In genomic region chr14:74673768-74674167, GRCh38 we compare ENCODE assay signal across 26 cellular contexts. TPM values are rescaled to one million over a fixed set of nuclear protein-coding genes. Genes with fewer than 3 reads are reported as not detected.
DNase-seq lines count a peak whose midpoint lies in the region; ATAC-seq and TF ChIP-seq lines count a peak whose summit lies in the region.
"Had no signal": no experiment of that assay in that cellular context is flagged by ENCODE, and none has a peak within 500 bp of the region (broad histone marks: within the 10 kb centered on the region; RNA-seq: fewer than 3 reads in every experiment).

No MANE protein-coding gene starts in this region.

- H3K27ac Mint-ChIP-seq in chondrocyte (ENCODE audit: unreplicated experiment), result peak overlapping the region; percentile 63
- no peak overlapping the region for H3K27ac Mint-ChIP-seq in activated CD4-positive, alpha-beta memory T cell treated with anti-CD3 and anti-CD28 coated beads, Interleukin-2, amount 10 ng/mL, durations not matched to agents 7 days and 5 days
- H3K27ac Mint-ChIP-seq in activated CD4-positive, alpha-beta T cell treated with anti-CD3 and anti-CD28 coated beads for 36 hours, result no peak overlapping the region

- H3K9ac ChIP-seq in SK-N-SH, result no peak overlapping the region
- H3K9ac ChIP-seq: BLaER1 had no signal

- H3K27me3 Mint-ChIP-seq in chondrocyte (ENCODE audit: low read depth), result no peaks in the 10 kb centered on the region
- no peaks in the 10 kb centered on the region for H3K27me3 Mint-ChIP-seq in activated CD4-positive, alpha-beta memory T cell treated with anti-CD3 and anti-CD28 coated beads, Interleukin-2, amount 10 ng/mL, durations not matched to agents 7 days and 5 days
- H3K27me3 Mint-ChIP-seq in activated CD4-positive, alpha-beta T cell treated with anti-CD3 and anti-CD28 coated beads for 36 hours, result no peaks in the 10 kb centered on the region
- H3K27me3 Mint-ChIP-seq: CD4-positive, alpha-beta memory T cell; CD4-positive, CD25-positive, alpha-beta regulatory T cell; CD8-positive, alpha-beta memory T cell had no signal

- peaks cover 45% of the 10 kb centered on the region for H3F3A ChIP-seq in SK-N-SH (replicated peaks; ENCODE audit: insufficient read depth)

- H3K36me3 ChIP-seq in SK-N-SH (replicated peaks in 1 of 2; ENCODE audit: control insufficient read depth in 1 of 2, insufficient read depth in 2 of 2, low read length in 1 of 2), result peaks cover 61 to 76% of the 10 kb centered on the region in 2 experiments
- H3K36me3 ChIP-seq in tibial artery, result peaks cover 27 to 61% (median 55%) of the 10 kb centered on the region in 3 donors
- H3K36me3 ChIP-seq in brain microvascular endothelial cell (replicated peaks), result peaks cover 54% of the 10 kb centered on the region

- in situ Hi-C loops in brain microvascular endothelial cell (cut with HindIII; ENCODE audit: low pct_ligation_motif_present, low sequenced_read_pairs), result no loop called here

- no peaks in the 10 kb centered on the region for H3K9me3 ChIP-seq in SK-N-SH
- H3K9me3 ChIP-seq in tibial artery, result no peaks in the 10 kb centered on the region
- H3K9me3 ChIP-seq: BE2C, BLaER1 had no signal

- peak; percentile 26 for ATAC-seq in SK-N-SH treated with all-trans-retinoic acid at 6 μM for 48 hours
- no peak for ATAC-seq in activated CD4-positive, alpha-beta T cell treated with anti-CD3 and anti-CD28 coated beads for 36 hours
- ATAC-seq: GM12878 had no signal

- no peaks in the 10 kb centered on the region for H3K27me3 ChIP-seq in SK-N-SH (ENCODE audit: insufficient read depth)
- no peaks in the 10 kb centered on the region for H3K27me3 ChIP-seq in tibial artery
- H3K27me3 ChIP-seq in brain microvascular endothelial cell (replicated peaks), result no peaks in the 10 kb centered on the region
- H3K27me3 ChIP-seq: BE2C, BLaER1 had no signal

- H3K4me1 Mint-ChIP-seq in chondrocyte (ENCODE audit: low read depth), result peaks cover 26% of the 10 kb centered on the region
- no peaks in the 10 kb centered on the region for H3K4me1 Mint-ChIP-seq in activated CD4-positive, alpha-beta memory T cell treated with anti-CD3 and anti-CD28 coated beads, Interleukin-2, amount 10 ng/mL, durations not matched to agents 7 days and 5 days
- H3K4me1 Mint-ChIP-seq in activated CD4-positive, alpha-beta T cell treated with anti-CD3 and anti-CD28 coated beads for 36 hours, result no peaks in the 10 kb centered on the region
- H3K4me1 Mint-ChIP-seq: CD14-positive monocyte had no signal

- no peaks in the 10 kb centered on the region for H3K9me2 ChIP-seq in SK-N-SH

- WGBS in SK-N-SH (ENCODE audit: low lambda C conversion rate), result 76% methylated on average over 4 of the region's 4 CpGs

- POLR2A ChIA-PET in SK-N-SH (lab: Yijun Ruan, JAX), result no interaction called here
- POLR2A ChIA-PET in activated CD4-positive, alpha-beta memory T cell treated with anti-CD3 and anti-CD28 coated beads, Interleukin-2, amount 10 ng/mL, durations not matched to agents 7 days and 5 days (lab: Charles Lee), result no interaction called here
- POLR2A ChIA-PET in activated CD4-positive, alpha-beta T cell treated with anti-CD3 and anti-CD28 coated beads for 36 hours (lab: Charles Lee), result no interaction called here

- H3K4me3 Mint-ChIP-seq in chondrocyte (ENCODE audit: unreplicated experiment), result no peak overlapping the region
- H3K4me3 Mint-ChIP-seq in activated CD4-positive, alpha-beta memory T cell treated with anti-CD3 and anti-CD28 coated beads, Interleukin-2, amount 10 ng/mL, durations not matched to agents 7 days and 5 days, result no peak overlapping the region
- no peak overlapping the region for H3K4me3 Mint-ChIP-seq in activated CD4-positive, alpha-beta T cell treated with anti-CD3 and anti-CD28 coated beads for 36 hours
- H3K4me3 Mint-ChIP-seq: CD14-positive monocyte; CD4-positive, alpha-beta memory T cell; CD4-positive, CD25-positive, alpha-beta regulatory T cell; CD8-positive, alpha-beta memory T cell had no signal

- peaks cover 35% of the 10 kb centered on the region for H3K36me3 Mint-ChIP-seq in chondrocyte (ENCODE audit: low read depth)
- H3K36me3 Mint-ChIP-seq in activated CD4-positive, alpha-beta memory T cell treated with anti-CD3 and anti-CD28 coated beads, Interleukin-2, amount 10 ng/mL, durations not matched to agents 7 days and 5 days (ENCODE audit: low read depth), result peaks cover 47% of the 10 kb centered on the region
- peaks cover 41% of the 10 kb centered on the region for H3K36me3 Mint-ChIP-seq in activated CD4-positive, alpha-beta T cell treated with anti-CD3 and anti-CD28 coated beads for 36 hours (ENCODE audit: low read depth)

- no peak; a peak in 1 of 4 replicates for TF ChIP-seq EP300 in SK-N-SH (IDR thresholded peaks at IDR 0.05; ENCODE audit: borderline replicate concordance in 1 of 2, low read depth in 1 of 2, low read length in 1 of 2)

- H4K20me1 ChIP-seq in SK-N-SH (ENCODE audit: insufficient read depth), result no peaks in the 10 kb centered on the region
- H4K20me1 ChIP-seq: BLaER1 had no signal

- peak overlapping the region; percentile 45 to 90; a peak in 3 of 4 replicates for H3K27ac ChIP-seq in SK-N-SH (ENCODE audit: low read depth in 2 of 2, low read length in 1 of 2)
- H3K27ac ChIP-seq in tibial artery, result peak overlapping the region; percentile 17 to 73
- no peak overlapping the region for H3K27ac ChIP-seq in brain microvascular endothelial cell
- H3K27ac ChIP-seq: BLaER1 had no signal

- intact Hi-C loops in tibial artery (cut with DNase I; ENCODE audit: low total_unique reads), result no loop called here
- intact Hi-C loops in activated CD4-positive, alpha-beta T cell treated with anti-CD3 and anti-CD28 coated beads for 36 hours (cut with DNase I, micrococcal nuclease), result no loop called here

- no peak overlapping the region for H2AFZ ChIP-seq in SK-N-SH (ENCODE audit: low read depth)

- H3K4me1 ChIP-seq in SK-N-SH (ENCODE audit: control insufficient read depth in 1 of 2, insufficient read depth in 2 of 2, low read depth in 1 of 2, low read length in 1 of 2) (peaks cover 0 to 14% of the 10 kb centered on the region in 2 experiments; a peak in 1 of 4 replicates), tibial artery (peaks cover 0 to 28% (median 5%) of the 10 kb centered on the region in 4 donors)
- H3K4me1 ChIP-seq: BE2C, BLaER1 had no signal

- CTCF ChIA-PET in SK-N-SH (lab: Yijun Ruan, JAX), result no interaction called here
- CTCF ChIA-PET in activated CD4-positive, alpha-beta memory T cell treated with anti-CD3 and anti-CD28 coated beads, Interleukin-2, amount 10 ng/mL, durations not matched to agents 7 days and 5 days (lab: Charles Lee), result no interaction called here
- CTCF ChIA-PET in activated CD4-positive, alpha-beta T cell treated with anti-CD3 and anti-CD28 coated beads for 36 hours (lab: Charles Lee), result no interaction called here

- no peak overlapping the region for H3K4me2 ChIP-seq in SK-N-SH
- H3K4me2 ChIP-seq: BLaER1 had no signal

- H3K79me2 ChIP-seq in SK-N-SH (ENCODE audit: insufficient read depth), result peaks cover 8% of the 10 kb centered on the region; the same call in 1 of the 2 replicates

- H3K9me3 Mint-ChIP-seq in chondrocyte (ENCODE audit: low read depth), result no peaks in the 10 kb centered on the region
- no peaks in the 10 kb centered on the region for H3K9me3 Mint-ChIP-seq in activated CD4-positive, alpha-beta memory T cell treated with anti-CD3 and anti-CD28 coated beads, Interleukin-2, amount 10 ng/mL, durations not matched to agents 7 days and 5 days
- no peaks in the 10 kb centered on the region for H3K9me3 Mint-ChIP-seq in activated CD4-positive, alpha-beta T cell treated with anti-CD3 and anti-CD28 coated beads for 36 hours (ENCODE audit: low read depth)
- H3K9me3 Mint-ChIP-seq: CD14-positive monocyte; CD4-positive, alpha-beta memory T cell; CD4-positive, CD25-positive, alpha-beta regulatory T cell; CD8-positive, alpha-beta memory T cell had no signal

- H3K4me3 ChIP-seq in SK-N-SH (ENCODE audit: low read depth in 2 of 2, low read length in 1 of 2) (no peak overlapping the region), tibial artery (no peak overlapping the region), brain microvascular endothelial cell (ENCODE audit: low read depth, low read length) (no peak overlapping the region)
- H3K4me3 ChIP-seq: BLaER1, GM12878 had no signal

- TF ChIP-seq CTCF in SK-N-SH (IDR thresholded peaks at IDR 0.05) (no peak), chondrocyte (IDR thresholded peaks at IDR 0.05) (no peak), tibial artery (IDR thresholded peaks at IDR 0.05) (no peak), brain microvascular endothelial cell (IDR thresholded peaks at IDR 0.05; ENCODE audit: low read depth, low read length, missing control alignments) (no peak)

- DNase-seq in SK-N-SH (no peak), chondrocyte (ENCODE audit: low spot score) (no peak), tibial artery (no peak), cortex of kidney (lab: John Stamatoyannopoulos, UW) (no peak), brain microvascular endothelial cell (no peak)
- DNase-seq in activated CD4-positive, alpha-beta memory T cell treated with anti-CD3 and anti-CD28 coated beads, Interleukin-2, amount 10 ng/mL, durations not matched to agents 7 days and 5 days, result no peak
- no peak for DNase-seq in activated CD4-positive, alpha-beta T cell treated with anti-CD3 and anti-CD28 coated beads for 36 hours
- DNase-seq: 8988T; ACHN; BE2C; C1 segment of cervical spinal cord; CD4-positive, alpha-beta memory T cell; CD4-positive, CD25-positive, alpha-beta regulatory T cell; CD8-positive, alpha-beta memory T cell; COR-L47; DMS 273 treated with DMSO at 0.1 percent for 48 hours; DMS153; DMS53; DMS79; DND-41; EL; GDM1 had no signal

- TF ChIP-seq RAD21 in SK-N-SH (IDR thresholded peaks at IDR 0.05; ENCODE audit: low read length), result no peak

TF ChIP-seq in SK-N-SH, 30 proteins besides CTCF, POLR2A, EP300 and RAD21 (continues in another document):
- peak; percentile 75 for TF ChIP-seq TCF12 (IDR thresholded peaks at IDR 0.05)

TF ChIP-seq in SK-N-SH treated with all-trans-retinoic acid at 6 μM for 48 hours, 23 proteins besides CTCF, POLR2A, EP300 and RAD21 (continues in another document):
- TF ChIP-seq CSDC2 (CRISPR knock-in tag; IDR thresholded peaks at IDR 0.05) (peak; percentile 42; the same call in 1 of the 2 replicates), PPARA (CRISPR knock-in tag; IDR thresholded peaks at IDR 0.05; ENCODE audit: borderline replicate concordance) (no peak)

RNA-seq across cellular contexts. Expression of gene AREL1, which starts 39.1 kb away (rescaled TPM):
- 35.1 and 50.8 TPM in 2 replicates for polyA plus RNA-seq in SK-N-SH (2012; rRNA removed)
- polyA plus RNA-seq in SK-N-SH (2012; cell fraction: cytosol; rRNA removed), result 27.0 and 33.1 TPM in 2 replicates
- 62.9 and 79.3 TPM in 2 replicates for polyA plus RNA-seq in SK-N-SH (2012; cell fraction: nucleus; rRNA removed)
- 34.7 to 50.2 TPM (median 35.9 TPM) in 3 replicates for total RNA-seq in chondrocyte
- total RNA-seq in activated CD4-positive, alpha-beta memory T cell treated with anti-CD3 and anti-CD28 coated beads, Interleukin-2, amount 10 ng/mL, durations not matched to agents 7 days and 5 days, result 10 to 100 TPM; 42.4 to 43.1 TPM
- total RNA-seq in activated CD4-positive, alpha-beta T cell treated with anti-CD3 and anti-CD28 coated beads for 36 hours, result 10 to 100 TPM; 31.3 to 35.6 TPM

RNA-seq across cellular contexts. Expression of gene FCF1, which starts 39.2 kb away (rescaled TPM):
- 42.6 and 56.7 TPM in 2 replicates for polyA plus RNA-seq in SK-N-SH (2012; rRNA removed)
- 65.7 and 79.5 TPM in 2 replicates for polyA plus RNA-seq in SK-N-SH (2012; cell fraction: cytosol; rRNA removed)
- polyA plus RNA-seq in SK-N-SH (2012; cell fraction: nucleus; rRNA removed), result 20.8 and 36.2 TPM in 2 replicates
- total RNA-seq in chondrocyte, result 51.7 to 67.7 TPM (median 52.9 TPM) in 3 replicates
- 10 to 100 TPM; 56.6 to 58.6 TPM for total RNA-seq in activated CD4-positive, alpha-beta memory T cell treated with anti-CD3 and anti-CD28 coated beads, Interleukin-2, amount 10 ng/mL, durations not matched to agents 7 days and 5 days
- total RNA-seq in activated CD4-positive, alpha-beta T cell treated with anti-CD3 and anti-CD28 coated beads for 36 hours, result 100 to 1,000 TPM in 1 of 2 experiments, 10 to 100 TPM in 1; 87.7 to 112 TPM
